In the genomic region with DNA sequence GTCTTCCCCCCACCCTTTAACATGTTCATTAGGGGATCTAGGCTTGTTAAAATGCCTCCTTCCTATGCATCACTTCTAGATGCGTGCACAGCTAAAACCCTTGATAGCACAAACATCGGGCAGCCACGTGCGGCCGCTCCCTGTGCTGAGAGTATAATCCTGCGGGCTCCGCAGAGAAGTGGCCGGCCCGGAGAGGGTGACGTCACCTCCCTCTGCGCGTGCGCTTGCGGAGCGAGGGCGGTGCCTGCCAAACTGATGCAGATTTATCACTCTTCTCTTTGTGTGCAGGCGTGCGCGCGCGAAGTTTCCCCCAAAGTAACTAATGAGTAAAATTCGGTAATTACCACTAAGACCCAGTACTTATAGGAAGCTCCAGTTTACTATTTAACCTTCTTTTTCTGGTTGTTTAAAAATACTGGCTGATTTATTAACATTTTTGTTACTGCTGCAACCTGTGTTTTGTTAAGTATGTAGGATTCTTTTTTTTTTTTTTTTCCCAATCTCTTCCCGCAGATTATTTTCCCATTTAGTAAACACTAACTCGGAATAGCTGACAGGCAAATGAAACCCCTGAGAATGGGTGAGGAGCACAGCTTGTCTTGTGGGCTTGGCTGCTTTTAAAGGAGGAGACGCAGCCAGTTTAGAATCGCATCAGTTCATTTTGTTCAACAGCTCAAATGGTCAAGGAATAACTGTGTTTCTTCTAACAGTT, we compare ENCODE assay signal across 8 cellular contexts.
DNase-seq lines count a peak whose midpoint lies in the region; ATAC-seq and TF ChIP-seq lines count a peak whose summit lies in the region.

No MANE protein-coding gene starts in this region.

- in situ Hi-C loops in mammary epithelial cell (cut with MboI; ENCODE audit: low sequenced_read_pairs in 2 of 2), result loop anchor here (5.0 to 10.0 kb wide), 3 partner anchors 110 to 277 kb away; a partner anchor contains a TSS

- H3K79me2 ChIP-seq in mammary epithelial cell (ENCODE audit: insufficient read depth, low read length), result peaks cover 90% of the 10 kb centered on the region

- H3K27ac ChIP-seq in A673 (ENCODE audit: low read depth, low read length, poor library complexity, severe bottlenecking) (peak overlapping the region; percentile 78), WERI-Rb-1 (peak overlapping the region; percentile 33; the same call in 1 of the 2 replicates), mammary epithelial cell (ENCODE audit: insufficient read depth, low read depth, low read length) (peak overlapping the region; percentile 95)

- no peaks in the 10 kb centered on the region for H3K27me3 ChIP-seq in A673 (replicated peaks; ENCODE audit: insufficient read depth, low read depth, low read length, poor library complexity)
- H3K27me3 ChIP-seq in WERI-Rb-1 (ENCODE audit: insufficient read depth, low read depth, severe bottlenecking), result no peaks in the 10 kb centered on the region
- H3K27me3 ChIP-seq in mammary epithelial cell (ENCODE audit: insufficient read depth, low read length), result no peaks in the 10 kb centered on the region

- dilution Hi-C loops in mammary epithelial cell (cut with HindIII; ENCODE audit: low sequenced_read_pairs), result no loop called here

- no peak overlapping the region for H2AFZ ChIP-seq in mammary epithelial cell (ENCODE audit: low read depth, low read length)

- POLR2A ChIA-PET in A673 (lab: Charles Lee; ENCODE audit: low non-redundant PET), result no interaction called here

- H3K4me3 ChIP-seq in A673 (ENCODE audit: low read depth, low read length, poor library complexity, severe bottlenecking) (peak overlapping the region; percentile 40), WERI-Rb-1 (ENCODE audit: low read depth, low read length) (peak overlapping the region; percentile 48), mammary epithelial cell (replicated peaks in 1 of 3; ENCODE audit: insufficient read depth in 1 of 3, low read depth in 2 of 3, low read length in 3 of 3) (peak overlapping the region; percentile 9 to 23 (median 20))

- no peaks in the 10 kb centered on the region for H4K20me1 ChIP-seq in mammary epithelial cell (ENCODE audit: insufficient read depth, low read length)

- 6% methylated on average over 26 of the region's 26 CpGs for WGBS in mammary epithelial cell (ENCODE audit: low coverage, missing lambda C conversion rate)

- peak; percentile 97 for DNase-seq in A673 (ENCODE audit: low spot score)
- DNase-seq in NCI-H2081 (lab: John Stamatoyannopoulos, UW), result peak; percentile 99 to 100
- DNase-seq in WERI-Rb-1, result peak; percentile 98
- DNase-seq in mammary epithelial cell, result peak; percentile 91
- peak; percentile 96 for DNase-seq in iris pigment epithelial cell (ENCODE audit: low read depth)
- DNase-seq in stimulated activated CD4-positive, alpha-beta T cell treated with anti-CD3 and anti-CD28 coated beads, Interleukin-12 subunit alpha, Interleukin-12 subunit beta, amount 100 ng/mL, for 48 hours (ENCODE audit: low read depth in 2 of 3, low spot score in 1 of 3), result peak; percentile 56 to 70 (median 59)

- peak overlapping the region; percentile 79 for H3K4me2 ChIP-seq in mammary epithelial cell (ENCODE audit: insufficient read depth, low read depth, low read length)

- TSS peak; percentile 93 for BruUV-seq in A673 (replicated peaks; lab: Mats Ljungman, UMichigan)
- BruUV-seq in mammary epithelial cell (replicated peaks; lab: Mats Ljungman, UMichigan), result TSS peak; percentile 73

- intact Hi-C loops in A673 (cut with micrococcal nuclease; ENCODE audit: unreplicated experiment), result loop anchor here (5.0 kb wide), 2 partner anchors 107 to 122 kb away; a partner anchor contains a TSS
- intact Hi-C loops in mammary epithelial cell (cut with micrococcal nuclease), result loop anchor here (1.0 to 5.0 kb wide), 5 partner anchors 30 to 398 kb away; a partner anchor contains a TSS

- TF ChIP-seq CTCF in A673 (conservative IDR thresholded peaks at IDR 0.05; ENCODE audit: low read depth, low read length) (no peak), WERI-Rb-1 (IDR thresholded peaks at IDR 0.05; ENCODE audit: low read depth, low read length) (no peak), mammary epithelial cell (conservative IDR thresholded peaks at IDR 0.05 in 1 of 2, IDR thresholded peaks at IDR 0.05 in 1 of 2; ENCODE audit: extremely low read depth in 1 of 2, insufficient read depth in 1 of 2, low read depth in 1 of 2, low read length in 2 of 2) (no peak)

- H3K4me1 ChIP-seq in A673 (ENCODE audit: insufficient read depth, low read length, poor library complexity, severe bottlenecking) (peaks cover 67% of the 10 kb centered on the region), mammary epithelial cell (ENCODE audit: insufficient read depth, low read length) (peaks cover 61% of the 10 kb centered on the region)

- ATAC-seq in HG03039 (IDR thresholded peaks at IDR 0.05; ENCODE audit: unreplicated experiment), result peak; percentile 83

- CTCF ChIA-PET in A673 (lab: Charles Lee) (no interaction called here), mammary epithelial cell (lab: Charles Lee; ENCODE audit: low non-redundant PET) (interaction anchor here (0.6 kb wide), 2 partner anchors 63 to 384 kb away, joined by 3 read pairs; no protein-coding TSS in a partner anchor)

- H3K36me3 ChIP-seq in A673 (ENCODE audit: insufficient read depth, low read length, poor library complexity, severe bottlenecking) (no peaks in the 10 kb centered on the region), WERI-Rb-1 (no peaks in the 10 kb centered on the region), mammary epithelial cell (ENCODE audit: insufficient read depth, low read length) (no peaks in the 10 kb centered on the region)

- TF ChIP-seq POLR2A in GM18526 (IDR thresholded peaks at IDR 0.05; ENCODE audit: extremely low read depth, insufficient read length), result peak; percentile 65

- peak overlapping the region; percentile 75 for H3K9ac ChIP-seq in mammary epithelial cell (ENCODE audit: insufficient read depth, low read length)

- H3K9me3 ChIP-seq in A673 (ENCODE audit: low read depth, low read length, poor library complexity, severe bottlenecking) (no peaks in the 10 kb centered on the region), WERI-Rb-1 (ENCODE audit: severe bottlenecking) (no peaks in the 10 kb centered on the region), mammary epithelial cell (replicated peaks; ENCODE audit: insufficient read depth, low read length) (no peaks in the 10 kb centered on the region)

Comparison
In these comparisons a context has a peak if more than half of its experiments do, and no peak if none do; other contexts are left out.
1. Peak in every context shown above with its lines: DNase-seq, ATAC-seq, H3K4me3 ChIP-seq and H3K27ac ChIP-seq.
2. H3K27ac ChIP-seq: peak in every context shown above with its lines; median percentile 95 in mammary epithelial cell; 78 in A673; 33 in WERI-Rb-1.